22 cellular contexts compared by ENCODE assay signal in the genomic region with DNA sequence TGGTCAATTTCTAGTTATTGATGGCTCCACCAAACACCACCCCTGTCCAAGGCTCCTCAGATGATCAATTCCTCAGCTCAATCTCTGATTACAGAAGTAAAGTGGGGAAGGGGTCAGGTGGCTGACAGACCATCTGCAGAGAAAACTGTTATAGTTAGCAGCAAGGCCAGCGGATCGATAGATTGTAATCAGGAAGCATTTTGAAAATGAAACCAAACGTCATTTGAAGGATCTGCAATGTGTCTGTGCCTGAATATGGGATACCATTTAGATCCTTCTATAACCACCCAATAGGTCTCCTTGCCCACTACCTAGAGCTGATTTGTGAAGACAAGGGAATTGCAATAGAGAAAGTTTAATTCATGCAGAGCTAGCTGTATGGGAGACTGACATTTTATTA. TPM values are rescaled to one million over a fixed set of nuclear protein-coding genes. Genes with fewer than 3 reads are reported as not detected.
"Had no signal": no experiment of that assay in that cellular context is flagged by ENCODE, and none has a peak within 500 bp of the region (broad histone marks: within the 10 kb centered on the region; RNA-seq: fewer than 3 reads in every experiment).

No MANE protein-coding gene starts in this region.

- H3K27me3 ChIP-seq: brain microvascular endothelial cell, cardiac muscle cell, MG63, SJSA1 had no signal

- H3K4me2 ChIP-seq: KMS-11 had no signal

- H3K4me1 ChIP-seq: SJSA1 had no signal

- H3K4me3 ChIP-seq: cardiac muscle cell, MG63, SJSA1 had no signal

- DNase-seq: activated CD4-positive, alpha-beta T cell treated with anti-CD3 and anti-CD28 coated beads for 1 hour; activated CD4-positive, alpha-beta T cell treated with anti-CD3 and anti-CD28 coated beads, Interleukin-2, amount 10 ng/mL, durations not matched to agents 24 days and 14 days; activated CD4-positive, alpha-beta T cell treated with anti-CD3 and anti-CD28 coated beads, Interleukin-2, amount 50 U/mL, for 48 hours; activated CD8-positive, alpha-beta memory T cell treated with anti-CD3 and anti-CD28 coated beads for 24 hours; activated gamma-delta T cell; activated naive CD4-positive, alpha-beta T cell treated with anti-CD3 and anti-CD28 coated beads, Interleukin-2, amount 10 ng/mL, durations not matched to agents 7 days and 5 days; activated naive CD8-positive, alpha-beta T cell treated with anti-CD3 and anti-CD28 coated beads for 36 hours; activated T-cell treated with anti-CD3 and anti-CD28 coated beads, Interleukin-2, amount 50 U/mL, for 4 hours; brain microvascular endothelial cell; MG63; MV-4-11; NCI-H1092 treated with DMSO at 0.1 percent for 48 hours; NCI-H1436; NCI-H1694 treated with DMSO at 0.1 percent for 48 hours; NCI-H2029 treated with DMSO at 0.1 percent for 48 hours; NCI-H345; NCI-H510A; NCI-H526 treated with DMSO at 0.1 percent for 48 hours; PC-3 had no signal

- H3K9ac ChIP-seq: KMS-11 had no signal

- ATAC-seq: activated T-cell treated with anti-CD3 and anti-CD28 coated beads, Interleukin-2, amount 50 U/mL, for 4 hours; PC-3 had no signal

- H3K27ac ChIP-seq: brain microvascular endothelial cell, cardiac muscle cell, KMS-11, SJSA1 had no signal

- H3K9me3 ChIP-seq: MG63, SJSA1 had no signal

- H3K36me3 ChIP-seq: brain microvascular endothelial cell, cardiac muscle cell, MG63, SJSA1 had no signal

RNA-seq across cellular contexts. Expression of gene HCAR2, which starts 11.6 kb away (rescaled TPM):
- total RNA-seq: activated naive CD8-positive, alpha-beta T cell treated with anti-CD3 and anti-CD28 coated beads for 36 hours; activated T-cell treated with anti-CD3 and anti-CD28 coated beads, Interleukin-2, amount 50 U/mL, for 4 hours; cardiac muscle cell; PC-3; SJSA1 had no signal
- polyA plus RNA-seq: cardiac muscle cell had no signal

RNA-seq across cellular contexts. Expression of gene HCAR3, which starts 25.0 kb away (rescaled TPM):
- total RNA-seq: activated naive CD8-positive, alpha-beta T cell treated with anti-CD3 and anti-CD28 coated beads for 36 hours; activated T-cell treated with anti-CD3 and anti-CD28 coated beads, Interleukin-2, amount 50 U/mL, for 4 hours; cardiac muscle cell; PC-3; SJSA1 had no signal
- polyA plus RNA-seq: cardiac muscle cell had no signal

RNA-seq across cellular contexts. Expression of gene HCAR1, which starts 39.1 kb away (rescaled TPM):
- total RNA-seq: cardiac muscle cell, SJSA1 had no signal
- polyA plus RNA-seq: cardiac muscle cell had no signal
